In the genomic region with DNA sequence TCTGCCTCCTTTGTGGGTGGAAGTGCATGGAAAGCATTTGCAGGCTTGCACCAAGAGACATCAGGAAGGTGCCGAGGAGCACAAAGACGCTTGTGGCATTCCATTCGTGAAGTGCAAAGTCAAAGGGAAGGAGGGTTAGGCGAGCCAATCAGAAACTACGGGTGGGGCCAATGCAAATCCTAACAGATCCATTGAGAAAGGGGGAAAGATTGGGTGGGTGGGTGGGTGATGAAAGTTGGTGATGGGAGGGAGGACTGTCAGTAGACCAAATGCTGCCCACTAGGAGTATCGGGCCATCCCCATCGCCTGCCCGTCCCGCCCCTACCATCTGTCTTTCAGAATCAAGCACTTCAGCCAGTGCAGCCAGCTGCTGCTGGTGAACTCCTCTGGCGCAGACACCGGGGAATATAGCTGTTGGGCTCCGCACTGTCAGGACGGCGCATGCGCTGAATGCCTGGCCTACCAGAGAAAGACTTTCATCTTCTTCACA, we compare ENCODE assay signal across 11 cellular contexts. TPM values are rescaled to one million over a fixed set of nuclear protein-coding genes. Genes with fewer than 3 reads are reported as not detected.
A peak's percentile ranks its signal among the peaks of the same experiment; 100 is the strongest.
DNase-seq lines count a peak whose midpoint lies in the region; ATAC-seq, FAIRE-seq and TF ChIP-seq lines count a peak whose summit lies in the region.
"Had no signal": no experiment of that assay in that cellular context is flagged by ENCODE, and none has a peak within 500 bp of the region (broad histone marks: within the 10 kb centered on the region; RNA-seq: fewer than 3 reads in every experiment).

No MANE protein-coding gene starts in this region.

- H3K27ac Mint-ChIP-seq in stimulated activated naive CD8-positive, alpha-beta T cell treated with anti-CD3 and anti-CD28 coated beads, Interleukin-15, amount 100 ng/mL, for 72 hours = no peak overlapping the region
- H3K27ac Mint-ChIP-seq in T-cell = peak overlapping the region in 1 of 2 donors; percentile 35
- H3K27ac Mint-ChIP-seq: activated naive CD4-positive, alpha-beta T cell treated with anti-CD3 and anti-CD28 coated beads, Interleukin-2, amount 50 U/mL, for 24 hours; memory B cell had no signal

- CTCF ChIA-PET in T-cell (lab: Charles Lee) = no interaction called here

- DNase-seq in AG20443 (ENCODE audit: low spot score) (peak; percentile 86), NCI-H1105 (lab: John Stamatoyannopoulos, UW) (peak; percentile 22), esophagus muscularis mucosa (ENCODE audit: extremely low spot score) (no peak), pancreas (peak in 1 of 6 donors; percentile 36), T-cell (no peak)
- DNase-seq in stimulated activated naive CD8-positive, alpha-beta T cell treated with anti-CD3 and anti-CD28 coated beads, Interleukin-15, amount 100 ng/mL, for 72 hours = no peak
- DNase-seq in activated naive CD4-positive, alpha-beta T cell treated with Interleukin-2 at 50 U/mL for 16 hours = no peak

- no peak for FAIRE-seq in pancreas (lab: Jason Lieb, UNC)

- intact Hi-C loops in esophagus muscularis mucosa (cut with DNase I) (no loop called here), pancreas (cut with DNase I) (no loop called here)

- peaks cover 0 to 3% of the 10 kb centered on the region in 2 donors for H3K9me3 Mint-ChIP-seq in stimulated activated naive CD8-positive, alpha-beta T cell treated with anti-CD3 and anti-CD28 coated beads, Interleukin-15, amount 100 ng/mL, for 72 hours
- no peaks in the 10 kb centered on the region for H3K9me3 Mint-ChIP-seq in T-cell
- H3K9me3 Mint-ChIP-seq: activated naive CD4-positive, alpha-beta T cell treated with anti-CD3 and anti-CD28 coated beads, Interleukin-2, amount 50 U/mL, for 24 hours; memory B cell had no signal

- H3K36me3 Mint-ChIP-seq in T-cell = peaks cover 21% of the 10 kb centered on the region

- peak overlapping the region; percentile 18 to 21 (median 18) for H3K4me3 ChIP-seq in esophagus muscularis mucosa
- H3K4me3 ChIP-seq in pancreas = no peak overlapping the region
- H3K4me3 ChIP-seq: coronary artery had no signal

- H3K4me3 Mint-ChIP-seq in stimulated activated naive CD8-positive, alpha-beta T cell treated with anti-CD3 and anti-CD28 coated beads, Interleukin-15, amount 100 ng/mL, for 72 hours = no peak overlapping the region
- no peak overlapping the region for H3K4me3 Mint-ChIP-seq in T-cell
- H3K4me3 Mint-ChIP-seq: activated naive CD4-positive, alpha-beta T cell treated with anti-CD3 and anti-CD28 coated beads, Interleukin-2, amount 50 U/mL, for 24 hours; memory B cell had no signal

- H3K4me1 Mint-ChIP-seq in stimulated activated naive CD8-positive, alpha-beta T cell treated with anti-CD3 and anti-CD28 coated beads, Interleukin-15, amount 100 ng/mL, for 72 hours = peaks cover 18% of the 10 kb centered on the region
- peaks cover 30 to 37% (median 30%) of the 10 kb centered on the region in 3 donors for H3K4me1 Mint-ChIP-seq in T-cell

- ATAC-seq in pancreas = peak in 3 of 4 donors; percentile 53 to 59 (median 54)
- ATAC-seq in stimulated activated naive CD8-positive, alpha-beta T cell treated with anti-CD3 and anti-CD28 coated beads, Interleukin-15, amount 100 ng/mL, for 72 hours = no peak
- no peak for ATAC-seq in GM21423 (IDR thresholded peaks at IDR 0.05; ENCODE audit: unreplicated experiment)
- ATAC-seq in T-cell (replicated peaks in 1 of 4) = no peak

- H3K27me3 Mint-ChIP-seq in stimulated activated naive CD8-positive, alpha-beta T cell treated with anti-CD3 and anti-CD28 coated beads, Interleukin-15, amount 100 ng/mL, for 72 hours = no peaks in the 10 kb centered on the region
- no peaks in the 10 kb centered on the region for H3K27me3 Mint-ChIP-seq in T-cell
- H3K27me3 Mint-ChIP-seq: activated naive CD4-positive, alpha-beta T cell treated with anti-CD3 and anti-CD28 coated beads, Interleukin-2, amount 50 U/mL, for 24 hours; memory B cell had no signal

- H3K27ac ChIP-seq in esophagus muscularis mucosa (replicated peaks in 1 of 4) = peak overlapping the region; percentile 28 to 55 (median 50)
- no peak overlapping the region for H3K27ac ChIP-seq in pancreas
- H3K27ac ChIP-seq: coronary artery had no signal

- H3K36me3 ChIP-seq in esophagus muscularis mucosa (peaks cover 0 to 23% (median 16%) of the 10 kb centered on the region in 4 donors), pancreas (no peaks in the 10 kb centered on the region)

- WGBS in esophagus muscularis mucosa = 59% methylated on average over 9 of the region's 15 CpGs
- WGBS in pancreas, 2 donors = 76% methylated on average over 15 of the region's 15 CpGs

- H3K9me3 ChIP-seq in esophagus muscularis mucosa (no peaks in the 10 kb centered on the region), pancreas (no peaks in the 10 kb centered on the region)

- no peak for TF ChIP-seq POLR2A in esophagus muscularis mucosa (IDR thresholded peaks at IDR 0.05; ENCODE audit: low read depth)

- TF ChIP-seq EP300 in esophagus muscularis mucosa (IDR thresholded peaks at IDR 0.05) = no peak

- H3K27me3 ChIP-seq in esophagus muscularis mucosa (no peaks in the 10 kb centered on the region), pancreas (no peaks in the 10 kb centered on the region)

- POLR2A ChIA-PET in T-cell (lab: Charles Lee) = no interaction called here

- TF ChIP-seq CTCF in esophagus muscularis mucosa (IDR thresholded peaks at IDR 0.05) (no peak), pancreas (IDR thresholded peaks at IDR 0.05) (no peak)

- H3K4me1 ChIP-seq in esophagus muscularis mucosa (peaks cover 7 to 15% (median 14%) of the 10 kb centered on the region in 4 donors), pancreas (no peaks in the 10 kb centered on the region)

RNA-seq across cellular contexts. Expression of gene ANXA6, which starts 17.1 kb away (rescaled TPM):
- total RNA-seq in esophagus muscularis mucosa (100 to 1,000 TPM; 232 to 442 (median 374) TPM), pancreas (10 to 100 TPM; 39.6 to 70.8 (median 48.7) TPM), T-cell (100 to 1,000 TPM; 266 to 395 (median 345) TPM)
- polyA plus RNA-seq in pancreas = 10 to 100 TPM; 37.0 to 64.2 TPM

RNA-seq across cellular contexts. Expression of gene CCDC69, which starts 49.2 kb away (rescaled TPM):
- total RNA-seq in esophagus muscularis mucosa (100 to 1,000 TPM; 217 to 341 (median 285) TPM), pancreas (10 to 100 TPM; 18.1 to 23.1 (median 20.4) TPM), T-cell (100 to 1,000 TPM in 1 of 5 donors, 10 to 100 TPM in 4; 86.3 to 112 (median 93.5) TPM)
- polyA plus RNA-seq in pancreas = 10 to 100 TPM in 1 of 2 donors, 1 to 10 TPM in 1; 8.1 to 29.4 TPM

Comparison
In these comparisons a context has a peak if more than half of its experiments do, and no peak if none do; other contexts are left out.
1. DNase-seq: peak in AG20443 (single experiment) and NCI-H1105 (single experiment); none in esophagus muscularis mucosa (single experiment), stimulated activated naive CD8-positive, alpha-beta T cell treated with anti-CD3 and anti-CD28 coated beads, Interleukin-15, amount 100 ng/mL, for 72 hours (0 of 2), activated naive CD4-positive, alpha-beta T cell treated with Interleukin-2 at 50 U/mL for 16 hours (single experiment) and T-cell (0 of 34).
2. H3K27ac ChIP-seq: peak in esophagus muscularis mucosa (4 of 4); none in pancreas (0 of 4).
3. H3K4me3 ChIP-seq: peak in esophagus muscularis mucosa (4 of 4); none in pancreas (0 of 4).
4. ATAC-seq: peak in pancreas (3 of 4); none in stimulated activated naive CD8-positive, alpha-beta T cell treated with anti-CD3 and anti-CD28 coated beads, Interleukin-15, amount 100 ng/mL, for 72 hours (single experiment), GM21423 (single experiment) and T-cell (0 of 4).